ENCODE assay signal across 1 cellular context in the genomic region with DNA sequence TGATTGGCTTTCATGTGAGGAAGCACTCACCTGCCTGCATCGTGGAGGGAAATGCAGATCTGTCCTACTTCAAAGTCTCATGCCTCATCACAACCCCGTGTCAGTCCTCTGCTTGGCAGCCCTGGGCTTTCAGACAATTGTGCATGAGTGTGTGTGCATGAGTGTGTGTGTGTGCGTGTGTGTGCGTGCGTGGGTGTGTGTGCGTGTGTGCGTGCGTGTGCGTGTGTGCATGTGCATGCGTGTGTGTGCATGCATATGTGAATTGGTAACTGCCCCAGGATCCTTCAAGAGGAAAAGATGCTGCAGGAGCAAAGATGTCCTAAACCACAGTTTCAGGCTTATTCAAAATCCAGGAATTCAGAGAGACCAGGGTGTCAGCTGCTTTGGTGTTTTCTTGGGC.
A peak's percentile ranks its signal among the peaks of the same experiment; 100 is the strongest.
TF ChIP-seq lines count a peak whose summit lies in the region.

No MANE protein-coding gene starts in this region.

TF ChIP-seq in HEK293, 187 proteins besides CTCF, POLR2A, EP300 and RAD21:
- TF ChIP-seq, protein P1, sequence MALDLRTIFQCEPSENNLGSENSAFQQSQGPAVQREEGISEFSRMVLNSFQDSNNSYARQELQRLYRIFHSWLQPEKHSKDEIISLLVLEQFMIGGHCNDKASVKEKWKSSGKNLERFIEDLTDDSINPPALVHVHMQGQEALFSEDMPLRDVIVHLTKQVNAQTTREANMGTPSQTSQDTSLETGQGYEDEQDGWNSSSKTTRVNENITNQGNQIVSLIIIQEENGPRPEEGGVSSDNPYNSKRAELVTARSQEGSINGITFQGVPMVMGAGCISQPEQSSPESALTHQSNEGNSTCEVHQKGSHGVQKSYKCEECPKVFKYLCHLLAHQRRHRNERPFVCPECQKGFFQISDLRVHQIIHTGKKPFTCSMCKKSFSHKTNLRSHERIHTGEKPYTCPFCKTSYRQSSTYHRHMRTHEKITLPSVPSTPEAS (tag by site-specific recombination; IDR thresholded peaks at IDR 0.05) = peak; percentile 96
- no peak for TF ChIP-seq ZSCAN18 (tag by site-specific recombination; IDR thresholded peaks at IDR 0.05)
